In genomic region chr17:81096741-81097133, GRCh38 we compare ENCODE assay signal across 8 cellular contexts.
DNase-seq lines count a peak whose midpoint lies in the region; ATAC-seq and TF ChIP-seq lines count a peak whose summit lies in the region.

No MANE protein-coding gene starts in this region.

- H3K9me3 ChIP-seq in upper lobe of left lung, result no peaks in the 10 kb centered on the region

- ATAC-seq in activated naive CD4-positive, alpha-beta T cell treated with anti-CD3 and anti-CD28 coated beads, Interleukin-2, amount 50 U/mL, for 72 hours, result no peak
- no peak for ATAC-seq in upper lobe of left lung (ENCODE audit: low FRiP score in 2 of 2)

- H3K4me1 ChIP-seq in upper lobe of left lung, result peaks cover 36 to 63% (median 50%) of the 10 kb centered on the region in 4 donors

- H3K36me3 ChIP-seq in upper lobe of left lung, result peaks cover 10 to 43% (median 28%) of the 10 kb centered on the region in 4 donors

- H3K36me3 Mint-ChIP-seq in activated naive CD4-positive, alpha-beta T cell treated with anti-CD3 and anti-CD28 coated beads, Interleukin-2, amount 50 U/mL, for 24 hours, result no peaks in the 10 kb centered on the region
- no peaks in the 10 kb centered on the region for H3K36me3 Mint-ChIP-seq in activated naive CD4-positive, alpha-beta T cell treated with anti-CD3 and anti-CD28 coated beads, Interleukin-2, amount 50 U/mL, for 72 hours
- H3K36me3 Mint-ChIP-seq in mesothelial cell of epicardium, result no peaks in the 10 kb centered on the region
- no peaks in the 10 kb centered on the region for H3K36me3 Mint-ChIP-seq in progenitor cell of endocrine pancreas (ENCODE audit: insufficient read depth)

- no peak for TF ChIP-seq CTCF in choroid plexus epithelial cell (conservative IDR thresholded peaks at IDR 0.05; ENCODE audit: low read depth, low read length)
- no peak for TF ChIP-seq CTCF in mesothelial cell of epicardium (IDR thresholded peaks at IDR 0.05; ENCODE audit: unreplicated experiment)
- TF ChIP-seq CTCF in upper lobe of left lung (IDR thresholded peaks at IDR 0.05), result no peak
- no peak for TF ChIP-seq CTCF in progenitor cell of endocrine pancreas (IDR thresholded peaks at IDR 0.05; ENCODE audit: unreplicated experiment)

- no peak for TF ChIP-seq POLR2A in upper lobe of left lung (IDR thresholded peaks at IDR 0.05)

- no peaks in the 10 kb centered on the region for H3K27me3 ChIP-seq in upper lobe of left lung

- no peak for DNase-seq in activated naive CD4-positive, alpha-beta T cell treated with anti-CD3 and anti-CD28 coated beads, Interleukin-2, amount 50 U/mL, for 72 hours (ENCODE audit: low spot score in 2 of 2)
- DNase-seq in choroid plexus epithelial cell (ENCODE audit: low read depth) (peak; percentile 17), mesothelial cell of epicardium (ENCODE audit: low spot score in 2 of 2, unreplicated experiment in 2 of 2) (no peak), upper lobe of left lung (peak in 1 of 2 donors; percentile 63), kidney tubule cell (ENCODE audit: low spot score) (no peak), progenitor cell of endocrine pancreas (ENCODE audit: low spot score, unreplicated experiment) (no peak), NCI-H1417 (lab: John Stamatoyannopoulos, UW) (no peak)

- peaks cover 20% of the 10 kb centered on the region for H3K4me1 Mint-ChIP-seq in activated naive CD4-positive, alpha-beta T cell treated with anti-CD3 and anti-CD28 coated beads, Interleukin-2, amount 50 U/mL, for 24 hours
- H3K4me1 Mint-ChIP-seq in mesothelial cell of epicardium (peaks cover 40% of the 10 kb centered on the region), progenitor cell of endocrine pancreas (ENCODE audit: low read depth) (peaks cover 18% of the 10 kb centered on the region)

- no peaks in the 10 kb centered on the region for H3K9me3 Mint-ChIP-seq in activated naive CD4-positive, alpha-beta T cell treated with anti-CD3 and anti-CD28 coated beads, Interleukin-2, amount 50 U/mL, for 24 hours
- H3K9me3 Mint-ChIP-seq in activated naive CD4-positive, alpha-beta T cell treated with anti-CD3 and anti-CD28 coated beads, Interleukin-2, amount 50 U/mL, for 72 hours, result no peaks in the 10 kb centered on the region
- H3K9me3 Mint-ChIP-seq in mesothelial cell of epicardium, result no peaks in the 10 kb centered on the region
- no peaks in the 10 kb centered on the region for H3K9me3 Mint-ChIP-seq in progenitor cell of endocrine pancreas (ENCODE audit: low read depth)

- H3K27me3 Mint-ChIP-seq in activated naive CD4-positive, alpha-beta T cell treated with anti-CD3 and anti-CD28 coated beads, Interleukin-2, amount 50 U/mL, for 24 hours, result no peaks in the 10 kb centered on the region
- no peaks in the 10 kb centered on the region for H3K27me3 Mint-ChIP-seq in mesothelial cell of epicardium (ENCODE audit: low read depth)
- H3K27me3 Mint-ChIP-seq in progenitor cell of endocrine pancreas, result no peaks in the 10 kb centered on the region

- H3K27ac ChIP-seq in upper lobe of left lung, result peak overlapping the region; percentile 23 to 75 (median 72)

- H3K4me3 ChIP-seq in choroid plexus epithelial cell (ENCODE audit: low read depth, low read length), result no peak overlapping the region
- H3K4me3 ChIP-seq in upper lobe of left lung, result no peak overlapping the region

- H3K27ac Mint-ChIP-seq in activated naive CD4-positive, alpha-beta T cell treated with anti-CD3 and anti-CD28 coated beads, Interleukin-2, amount 50 U/mL, for 24 hours, result peak overlapping the region; percentile 91
- no peak overlapping the region for H3K27ac Mint-ChIP-seq in activated naive CD4-positive, alpha-beta T cell treated with anti-CD3 and anti-CD28 coated beads, Interleukin-2, amount 50 U/mL, for 72 hours
- H3K27ac Mint-ChIP-seq in mesothelial cell of epicardium (peak overlapping the region; percentile 39), progenitor cell of endocrine pancreas (no peak overlapping the region)

- TF ChIP-seq EP300 in upper lobe of left lung (IDR thresholded peaks at IDR 0.05), result no peak

- 48 to 65% methylated on average over 6 to 7 of the region's 7 CpGs for WGBS in upper lobe of left lung, 2 donors

- H3K4me3 Mint-ChIP-seq in activated naive CD4-positive, alpha-beta T cell treated with anti-CD3 and anti-CD28 coated beads, Interleukin-2, amount 50 U/mL, for 24 hours, result no peak overlapping the region
- H3K4me3 Mint-ChIP-seq in mesothelial cell of epicardium (peak overlapping the region; percentile 17), progenitor cell of endocrine pancreas (ENCODE audit: low read depth) (no peak overlapping the region)

Comparison
In these comparisons a context has a peak if more than half of its experiments do, and no peak if none do; other contexts are left out.
1. H3K27ac Mint-ChIP-seq: peak in activated naive CD4-positive, alpha-beta T cell treated with anti-CD3 and anti-CD28 coated beads, Interleukin-2, amount 50 U/mL, for 24 hours (single experiment) and mesothelial cell of epicardium (single experiment); none in activated naive CD4-positive, alpha-beta T cell treated with anti-CD3 and anti-CD28 coated beads, Interleukin-2, amount 50 U/mL, for 72 hours (0 of 2) and progenitor cell of endocrine pancreas (single experiment).